Comparison of ENCODE assay signal across 1 cellular context in the genomic region with DNA sequence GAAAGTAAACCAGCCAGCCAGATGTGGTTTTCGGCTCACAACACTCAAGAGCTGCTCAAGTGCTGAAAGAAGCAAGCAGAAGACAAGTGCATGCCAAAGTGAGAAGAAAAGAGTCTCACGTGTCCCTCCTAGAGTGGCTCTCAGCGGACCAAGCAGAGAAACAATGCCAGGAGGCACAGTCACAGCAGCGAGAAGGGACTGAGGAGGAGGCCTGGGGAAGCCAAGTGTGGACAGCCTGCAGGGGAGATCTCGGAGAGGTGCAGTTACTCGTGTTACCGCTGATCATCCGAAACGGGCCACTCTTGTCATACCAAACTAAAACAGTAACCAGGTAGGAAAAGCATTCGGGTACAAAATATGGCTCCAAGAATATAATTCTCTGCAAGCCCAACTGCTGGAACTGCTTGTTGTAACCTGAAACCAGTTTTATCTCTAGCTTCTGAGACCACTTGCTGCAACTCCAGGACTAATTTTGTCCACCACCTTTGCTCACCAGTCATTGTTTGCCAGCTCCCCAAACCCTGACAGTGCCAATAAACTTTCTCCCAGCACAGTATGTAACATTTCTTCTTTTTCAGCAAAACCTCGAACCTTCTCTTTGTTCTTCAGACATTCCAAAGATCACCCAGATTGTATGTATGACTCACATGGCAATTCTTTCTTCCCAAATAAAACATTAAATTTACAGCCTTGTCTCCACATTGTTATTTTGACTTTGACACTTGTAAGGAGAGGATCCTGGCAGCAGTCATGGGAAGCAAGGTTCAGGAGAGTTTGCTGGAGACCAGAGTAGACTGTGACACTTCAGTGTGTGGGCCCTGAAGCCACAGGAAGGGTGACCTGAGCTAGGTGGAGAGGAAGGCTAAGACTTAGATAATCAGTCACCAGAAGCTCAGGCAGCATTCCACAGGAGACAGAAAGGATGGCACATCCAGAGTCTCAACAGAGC.
TF ChIP-seq lines count a peak whose summit lies in the region.

No MANE protein-coding gene starts in this region.

TF ChIP-seq in WTC11, 78 proteins besides CTCF, POLR2A, EP300 and RAD21 (continued from another document):
- TF ChIP-seq, protein P1, sequence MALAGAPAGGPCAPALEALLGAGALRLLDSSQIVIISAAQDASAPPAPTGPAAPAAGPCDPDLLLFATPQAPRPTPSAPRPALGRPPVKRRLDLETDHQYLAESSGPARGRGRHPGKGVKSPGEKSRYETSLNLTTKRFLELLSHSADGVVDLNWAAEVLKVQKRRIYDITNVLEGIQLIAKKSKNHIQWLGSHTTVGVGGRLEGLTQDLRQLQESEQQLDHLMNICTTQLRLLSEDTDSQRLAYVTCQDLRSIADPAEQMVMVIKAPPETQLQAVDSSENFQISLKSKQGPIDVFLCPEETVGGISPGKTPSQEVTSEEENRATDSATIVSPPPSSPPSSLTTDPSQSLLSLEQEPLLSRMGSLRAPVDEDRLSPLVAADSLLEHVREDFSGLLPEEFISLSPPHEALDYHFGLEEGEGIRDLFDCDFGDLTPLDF (CRISPR knock-in tag; IDR thresholded peaks at IDR 0.05) = no peak
- no peak for TF ChIP-seq ATF1 (CRISPR knock-in tag; IDR thresholded peaks at IDR 0.05)
